ENCODE assay signal across 18 cellular contexts in the genomic region with DNA sequence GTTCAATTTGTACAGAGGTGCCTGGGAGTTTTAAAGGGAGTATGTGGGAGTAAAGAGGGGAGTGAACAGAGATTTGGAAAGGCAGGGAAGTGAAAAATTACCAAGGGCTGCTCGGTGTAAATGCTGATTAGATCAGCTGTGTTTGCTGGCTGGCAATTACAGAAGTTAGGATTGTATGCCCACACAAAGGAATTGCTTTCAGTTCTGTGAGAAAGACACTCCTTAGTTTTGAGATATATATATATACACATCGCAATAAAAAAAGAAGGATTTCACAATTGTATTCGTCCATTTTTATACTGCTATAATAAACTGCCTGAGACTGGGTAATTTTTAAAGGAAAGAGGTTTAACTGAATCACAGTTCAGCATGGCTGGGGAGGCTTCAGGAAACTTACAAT.
A peak's percentile ranks its signal among the peaks of the same experiment; 100 is the strongest.
DNase-seq lines count a peak whose midpoint lies in the region; ATAC-seq, FAIRE-seq and TF ChIP-seq lines count a peak whose summit lies in the region.
"Had no signal": no experiment of that assay in that cellular context is flagged by ENCODE, and none has a peak within 500 bp of the region (broad histone marks: within the 10 kb centered on the region; RNA-seq: fewer than 3 reads in every experiment).

No MANE protein-coding gene starts in this region.

- TF ChIP-seq CTCF in mucosa of descending colon (IDR thresholded peaks at IDR 0.05): no peak
- TF ChIP-seq CTCF in endodermal cell (conservative IDR thresholded peaks at IDR 0.05): no peak

- DNase-seq in H54 (ENCODE audit: insufficient read length, low spot score) (no peak), NCI-H69 (lab: John Stamatoyannopoulos, UW) (peak; percentile 41), mucosa of descending colon (peak in 1 of 3 donors; percentile 26), foreskin melanocyte (no peak), NCI-H187 treated with DMSO at 0.1 percent for 48 hours (lab: John Stamatoyannopoulos, UW) (no peak), endodermal cell (no peak)
- DNase-seq: 8988T; CD4-positive, alpha-beta memory T cell; DMS153; DMS79; IMR-90 had no signal

- no peak for TF ChIP-seq POLR2A in H54 (IDR thresholded peaks at IDR 0.05; ENCODE audit: low read depth, low read length)

- peaks cover 2% of the 10 kb centered on the region for H3K4me1 Mint-ChIP-seq in endodermal cell
- H3K4me1 Mint-ChIP-seq: CD14-positive monocyte; CD4-positive, alpha-beta memory T cell had no signal

- H3K9me3 Mint-ChIP-seq in endodermal cell: no peaks in the 10 kb centered on the region

- WGBS in endodermal cell (ENCODE audit: insufficient coverage in 1 of 2, insufficient read length in 1 of 2), 2 experiments: 80% methylated on average over 1 of the region's 3 CpGs; no CpG with 5 or more reads in 1 of the 2 experiments

- H3K4me3 ChIP-seq in mucosa of descending colon (no peak overlapping the region), endodermal cell (ENCODE audit: low read length) (no peak overlapping the region)
- H3K4me3 ChIP-seq: BLaER1, GM12878, HAP-1 had no signal

- H3K9me3 ChIP-seq in mucosa of descending colon (no peaks in the 10 kb centered on the region), endodermal cell (ENCODE audit: control insufficient read depth, low read length) (no peaks in the 10 kb centered on the region)
- H3K9me3 ChIP-seq: BLaER1, HAP-1 had no signal

- no peak overlapping the region for H3K9ac ChIP-seq in endodermal cell (ENCODE audit: extremely low read depth, low read length, poor library complexity, severe bottlenecking)
- H3K9ac ChIP-seq: BLaER1 had no signal

- peak; percentile 6 for FAIRE-seq in H54 (lab: Jason Lieb, UNC)
- FAIRE-seq: GM12878, H1, HTR-8/SVneo had no signal

- no peaks in the 10 kb centered on the region for H3K36me3 Mint-ChIP-seq in endodermal cell (ENCODE audit: low read depth)
- H3K36me3 Mint-ChIP-seq: CD14-positive monocyte; CD4-positive, alpha-beta memory T cell had no signal

- intact Hi-C loops in mucosa of descending colon (cut with DNase I, micrococcal nuclease): no loop called here

- no peaks in the 10 kb centered on the region for H3K4me1 ChIP-seq in mucosa of descending colon (ENCODE audit: low read depth)
- no peaks in the 10 kb centered on the region for H3K4me1 ChIP-seq in endodermal cell (ENCODE audit: control insufficient read depth, insufficient read depth, low read length)
- H3K4me1 ChIP-seq: BLaER1, HAP-1 had no signal

- no peaks in the 10 kb centered on the region for H3K27me3 ChIP-seq in endodermal cell (ENCODE audit: control insufficient read depth, insufficient read depth, low read length, poor library complexity, severe bottlenecking)
- H3K27me3 ChIP-seq: BLaER1 had no signal

- ATAC-seq in mucosa of descending colon: peak; percentile 77
- no peak for ATAC-seq in HG02938 (IDR thresholded peaks at IDR 0.05; ENCODE audit: unreplicated experiment)
- ATAC-seq: GM12878 had no signal

- no peak overlapping the region for H3K27ac Mint-ChIP-seq in endodermal cell
- H3K27ac Mint-ChIP-seq: CD14-positive monocyte; CD4-positive, alpha-beta memory T cell had no signal

- H3K4me3 Mint-ChIP-seq in endodermal cell: no peak overlapping the region
- H3K4me3 Mint-ChIP-seq: CD14-positive monocyte; CD4-positive, alpha-beta memory T cell had no signal

- H3K36me3 ChIP-seq in mucosa of descending colon (ENCODE audit: low read depth) (no peaks in the 10 kb centered on the region), endodermal cell (ENCODE audit: control insufficient read depth, insufficient read depth, low read length) (no peaks in the 10 kb centered on the region)
- H3K36me3 ChIP-seq: BLaER1, HAP-1 had no signal

- H3K27me3 Mint-ChIP-seq in endodermal cell (ENCODE audit: insufficient read depth): no peaks in the 10 kb centered on the region
- H3K27me3 Mint-ChIP-seq: CD4-positive, alpha-beta memory T cell had no signal

- H3K27ac ChIP-seq in endodermal cell (ENCODE audit: low read depth, low read length): no peak overlapping the region
- H3K27ac ChIP-seq: BLaER1 had no signal
